Comparison of ENCODE assay signal across 12 cellular contexts in the genomic region with DNA sequence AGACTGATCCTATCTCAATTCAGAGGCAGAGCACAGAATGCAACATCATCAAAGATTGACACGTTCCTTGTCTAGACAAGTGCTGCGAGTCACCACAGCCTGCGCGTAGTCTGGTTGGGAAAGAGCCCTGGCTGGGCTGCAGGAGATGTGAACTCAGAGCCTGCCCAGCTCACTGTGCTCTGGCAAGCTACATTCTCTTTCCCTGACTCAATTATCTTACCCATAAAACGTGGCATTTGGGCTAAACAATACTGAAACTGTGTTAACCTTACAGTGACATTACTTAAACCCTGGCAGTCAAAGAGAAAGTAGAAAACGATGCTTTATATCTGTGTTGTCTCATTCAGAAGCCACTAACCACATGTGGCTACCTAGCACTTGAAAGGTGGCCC. TPM values are rescaled to one million over a fixed set of nuclear protein-coding genes. Genes with fewer than 3 reads are reported as not detected.
DNase-seq lines count a peak whose midpoint lies in the region; ATAC-seq and TF ChIP-seq lines count a peak whose summit lies in the region.
"Had no signal": no experiment of that assay in that cellular context is flagged by ENCODE, and none has a peak within 500 bp of the region (broad histone marks: within the 10 kb centered on the region; RNA-seq: fewer than 3 reads in every experiment).

No MANE protein-coding gene starts in this region.

- ATAC-seq in activated CD8-positive, alpha-beta T cell treated with anti-CD3 and anti-CD28 coated beads for 36 hours: peak; percentile 59
- no peak for ATAC-seq in GM21515 (IDR thresholded peaks at IDR 0.05; ENCODE audit: unreplicated experiment)

- H3K4me3 Mint-ChIP-seq in activated CD8-positive, alpha-beta T cell treated with anti-CD3 and anti-CD28 coated beads for 36 hours: no peak overlapping the region

- no peak overlapping the region for H3K27ac ChIP-seq in caudate nucleus (ENCODE audit: low read depth, low read length)
- H3K27ac ChIP-seq: esophagus squamous epithelium, neutrophil, upper lobe of left lung had no signal

- CTCF ChIA-PET in activated CD8-positive, alpha-beta T cell treated with anti-CD3 and anti-CD28 coated beads for 36 hours (lab: Charles Lee): interaction anchor here (1.1 to 1.8 kb wide), 6 partner anchors 10 to 189 kb away, joined by 3 to 8 read pairs (median 4); no protein-coding TSS in a partner anchor

- intact Hi-C loops in activated CD8-positive, alpha-beta T cell treated with anti-CD3 and anti-CD28 coated beads for 36 hours (cut with micrococcal nuclease): no loop called here

- H3K9me3 Mint-ChIP-seq in activated CD8-positive, alpha-beta T cell treated with anti-CD3 and anti-CD28 coated beads for 36 hours: peaks cover 18% of the 10 kb centered on the region

- no peak for TF ChIP-seq CTCF in activated CD8-positive, alpha-beta T cell treated with anti-CD3 and anti-CD28 coated beads for 36 hours (IDR thresholded peaks at IDR 0.05)
- TF ChIP-seq CTCF in foreskin fibroblast (IDR thresholded peaks at IDR 0.05; ENCODE audit: low read depth, low read length): no peak

- H3K27me3 Mint-ChIP-seq in activated CD8-positive, alpha-beta T cell treated with anti-CD3 and anti-CD28 coated beads for 36 hours: peaks cover 17% of the 10 kb centered on the region

- DNase-seq in NOMO-1 treated with DMSO at 0.1 percent for 48 hours (lab: John Stamatoyannopoulos, UW; ENCODE audit: unreplicated experiment) (peak; percentile 17), NOMO-1 treated with dmso at 0.1 percent for 144 hours (lab: John Stamatoyannopoulos, UW; ENCODE audit: unreplicated experiment) (no peak), foreskin fibroblast (peak; percentile 85 to 88), caudate nucleus (lab: John Stamatoyannopoulos, UW) (no peak), iPS-NIHi11 (ENCODE audit: low spot score) (no peak)
- peak; percentile 55 for DNase-seq in activated CD8-positive, alpha-beta T cell treated with anti-CD3 and anti-CD28 coated beads for 36 hours
- peak; percentile 65 for DNase-seq in stimulated activated CD8-positive, alpha-beta memory T cell treated with anti-CD3 and anti-CD28 coated beads, Interleukin-4, amount 100 ng/mL, for 48 hours
- DNase-seq: 8988T, esophagus squamous epithelium, upper lobe of left lung had no signal

- no peak overlapping the region for H3K27ac Mint-ChIP-seq in activated CD8-positive, alpha-beta T cell treated with anti-CD3 and anti-CD28 coated beads for 36 hours

- POLR2A ChIA-PET in activated CD8-positive, alpha-beta T cell treated with anti-CD3 and anti-CD28 coated beads for 36 hours (lab: Charles Lee): no interaction called here

- H3K36me3 Mint-ChIP-seq in activated CD8-positive, alpha-beta T cell treated with anti-CD3 and anti-CD28 coated beads for 36 hours (ENCODE audit: low read depth): peaks cover 3% of the 10 kb centered on the region

- H3K4me3 ChIP-seq in foreskin fibroblast (ENCODE audit: low read depth in 1 of 2, low read length in 2 of 2): no peak overlapping the region
- H3K4me3 ChIP-seq: esophagus squamous epithelium, upper lobe of left lung had no signal

- peaks cover 63% of the 10 kb centered on the region for H3K4me1 Mint-ChIP-seq in activated CD8-positive, alpha-beta T cell treated with anti-CD3 and anti-CD28 coated beads for 36 hours (ENCODE audit: low read depth)

RNA-seq across cellular contexts. Expression of gene FRMD4A, which starts 55.5 kb away (rescaled TPM):
- total RNA-seq in activated CD8-positive, alpha-beta T cell treated with anti-CD3 and anti-CD28 coated beads for 36 hours: 1 to 10 TPM; 2.1 to 2.8 TPM

Comparison
In these comparisons a context has a peak if more than half of its experiments do, and no peak if none do; other contexts are left out.
1. DNase-seq: peak in NOMO-1 treated with DMSO at 0.1 percent for 48 hours (single experiment), activated CD8-positive, alpha-beta T cell treated with anti-CD3 and anti-CD28 coated beads for 36 hours (single experiment), foreskin fibroblast (2 of 2) and stimulated activated CD8-positive, alpha-beta memory T cell treated with anti-CD3 and anti-CD28 coated beads, Interleukin-4, amount 100 ng/mL, for 48 hours (single experiment); none in NOMO-1 treated with dmso at 0.1 percent for 144 hours (single experiment), caudate nucleus (0 of 61) and iPS-NIHi11 (single experiment).